9 cellular contexts compared by ENCODE assay signal in genomic region chr22:30602049-30602448, GRCh38. TPM values are rescaled to one million over a fixed set of nuclear protein-coding genes. Genes with fewer than 3 reads are reported as not detected.
DNase-seq lines count a peak whose midpoint lies in the region; ATAC-seq and TF ChIP-seq lines count a peak whose summit lies in the region.
"Had no signal": no experiment of that assay in that cellular context is flagged by ENCODE, and none has a peak within 500 bp of the region (broad histone marks: within the 10 kb centered on the region; RNA-seq: fewer than 3 reads in every experiment).

No MANE protein-coding gene starts in this region.

- H3F3A ChIP-seq in Loucy (ENCODE audit: low read depth), result 0 out of 2 replicates have a peak, but pooled peaks cover 4% of the 10 kb centered on the region

- CTCF ChIA-PET in WTC11 (lab: Charles Lee), result interaction anchor here (0.6 to 2.4 kb wide), 29 partner anchors 11 to 1206 kb away, joined by 3 to 11 read pairs (median 4); partner anchors contain the start of gene PES1

- H3K27me3 ChIP-seq in Loucy (ENCODE audit: insufficient read depth, low read length, poor library complexity, severe bottlenecking), result no peaks in the 10 kb centered on the region
- no peaks in the 10 kb centered on the region for H3K27me3 ChIP-seq in esophagus squamous epithelium

- H3K9me3 Mint-ChIP-seq in WTC11, result peaks cover 7% of the 10 kb centered on the region; the same call in 1 of the 2 replicates

- intact Hi-C loops in esophagus squamous epithelium (cut with DNase I), result no loop called here

- ATAC-seq in WTC11 (peak; percentile 6; the same call in 1 of the 2 replicates), HG03139 (IDR thresholded peaks at IDR 0.05; ENCODE audit: unreplicated experiment) (no peak)

- H3K36me3 Mint-ChIP-seq in WTC11, result no peaks in the 10 kb centered on the region

- no peaks in the 10 kb centered on the region for H3K36me3 ChIP-seq in Loucy (ENCODE audit: insufficient read depth, low read length)
- no peaks in the 10 kb centered on the region for H3K36me3 ChIP-seq in esophagus squamous epithelium

- peaks cover 15% of the 10 kb centered on the region for H3K4me1 Mint-ChIP-seq in WTC11

- no peak overlapping the region for H2AFZ ChIP-seq in Loucy (ENCODE audit: low read length)

- no peak for TF ChIP-seq POLR2A in esophagus squamous epithelium (IDR thresholded peaks at IDR 0.05)

- TF ChIP-seq CTCF in Loucy (conservative IDR thresholded peaks at IDR 0.05; ENCODE audit: low read length) (peak; percentile 55), WTC11 (IDR thresholded peaks at IDR 0.05) (no peak), esophagus squamous epithelium (IDR thresholded peaks at IDR 0.05) (peak in 3 of 6 experiments; percentile 8 to 38 (median 27))

- peak; percentile 61 for DNase-seq in ELR (ENCODE audit: low read depth)
- no peak for DNase-seq in WTC11 (ENCODE audit: low spot score)
- peak; percentile 20 for DNase-seq in medulla oblongata (ENCODE audit: extremely low spot score)
- no peak for DNase-seq in HuH-7 (ENCODE audit: low spot score)
- no peak for DNase-seq in esophagus squamous epithelium (lab: John Stamatoyannopoulos, UW)
- no peak for DNase-seq in activated CD8-positive, alpha-beta memory T cell treated with anti-CD3 and anti-CD28 coated beads for 24 hours
- DNase-seq: amniotic stem cell had no signal

- H3K9ac ChIP-seq in Loucy (ENCODE audit: low read depth, low read length, poor library complexity, severe bottlenecking), result no peak overlapping the region

- 57 to 60% methylated on average over 3 of the region's 3 CpGs for WGBS in esophagus squamous epithelium, 2 donors

- H3K4me2 ChIP-seq in Loucy (ENCODE audit: low read depth, low read length, poor library complexity, severe bottlenecking), result no peak overlapping the region

- H3K27ac Mint-ChIP-seq in WTC11, result peak overlapping the region; percentile 88; the same call in 1 of the 2 replicates

- H3K4me1 ChIP-seq in Loucy (ENCODE audit: insufficient read depth, low read length, poor library complexity, severe bottlenecking), result peaks cover 9% of the 10 kb centered on the region
- H3K4me1 ChIP-seq in esophagus squamous epithelium, result peaks cover 1 to 19% (median 8%) of the 10 kb centered on the region in 3 donors

- no peaks in the 10 kb centered on the region for H3K27me3 Mint-ChIP-seq in WTC11 (ENCODE audit: low read depth)

- H3K4me3 ChIP-seq in Loucy (ENCODE audit: low read length, poor library complexity, severe bottlenecking) (no peak overlapping the region), esophagus squamous epithelium (no peak overlapping the region)

- H3K9me3 ChIP-seq in Loucy (ENCODE audit: insufficient read depth, low read depth, low read length) (no peaks in the 10 kb centered on the region), esophagus squamous epithelium (no peaks in the 10 kb centered on the region)

- POLR2A ChIA-PET in WTC11 (lab: Charles Lee), result no interaction called here

- H3K79me2 ChIP-seq in Loucy (ENCODE audit: insufficient read depth, low read length), result no peaks in the 10 kb centered on the region

- no peak overlapping the region for H3K27ac ChIP-seq in esophagus squamous epithelium

- H3K9me2 ChIP-seq in Loucy (replicated peaks; ENCODE audit: low read depth, low read length), result no peaks in the 10 kb centered on the region

- H3K4me3 Mint-ChIP-seq in WTC11, result no peak overlapping the region

- H4K20me1 ChIP-seq in Loucy (ENCODE audit: insufficient read depth, low read length, poor library complexity, severe bottlenecking), result no peaks in the 10 kb centered on the region

TF ChIP-seq in WTC11, 78 proteins besides CTCF, POLR2A, EP300 and RAD21:
- TF ChIP-seq IRF1 (CRISPR knock-in tag; IDR thresholded peaks at IDR 0.05) (no peak), ZSCAN18 (CRISPR knock-in tag; IDR thresholded peaks at IDR 0.05) (no peak), GRHL2 (CRISPR knock-in tag; IDR thresholded peaks at IDR 0.05; ENCODE audit: insufficient replicate concordance, severe bottlenecking) (no peak), USF2 (CRISPR knock-in tag; IDR thresholded peaks at IDR 0.05) (no peak), AFF4 (CRISPR knock-in tag; IDR thresholded peaks at IDR 0.05; ENCODE audit: borderline replicate concordance) (no peak), USF1 (CRISPR knock-in tag; IDR thresholded peaks at IDR 0.05) (no peak), FOXK1 (CRISPR knock-in tag; IDR thresholded peaks at IDR 0.05) (no peak), ZNF138 (CRISPR knock-in tag; conservative IDR thresholded peaks at IDR 0.05) (no peak), ZNF263 (CRISPR knock-in tag; IDR thresholded peaks at IDR 0.05; ENCODE audit: low read depth) (no peak), TEAD4 (CRISPR knock-in tag; IDR thresholded peaks at IDR 0.05) (no peak), EMX1 (CRISPR knock-in tag; IDR thresholded peaks at IDR 0.05) (no peak), ESRRA (CRISPR knock-in tag; IDR thresholded peaks at IDR 0.05; ENCODE audit: borderline replicate concordance) (no peak), ATF1 (CRISPR knock-in tag; IDR thresholded peaks at IDR 0.05) (no peak), JUN (CRISPR knock-in tag; IDR thresholded peaks at IDR 0.05) (no peak)

RNA-seq across cellular contexts. Expression of gene TCN2, which starts 4.9 kb away (rescaled TPM):
- total RNA-seq in WTC11 (2021), result 34.7 to 39.0 TPM (median 36.7 TPM) in 3 replicates
- total RNA-seq in esophagus squamous epithelium, result 10 to 100 TPM in 2 of 4 donors, 1 to 10 TPM in 2; 1.9 to 20.4 (median 10.4) TPM

RNA-seq across cellular contexts. Expression of gene PES1, which starts 10.3 kb away (rescaled TPM):
- total RNA-seq in WTC11 (2021) (108 to 128 TPM (median 109 TPM) in 3 replicates), esophagus squamous epithelium (10 to 100 TPM; 45.3 to 67.0 (median 58.4) TPM)

RNA-seq across cellular contexts. Expression of gene GAL3ST1, which starts 27.6 kb away (rescaled TPM):
- total RNA-seq in WTC11 (2021) (11.0 to 11.6 TPM (median 11.2 TPM) in 3 replicates), esophagus squamous epithelium (1 to 10 TPM in 2 of 4 donors, not detected in 2; 1.1 to 2.4 TPM)

RNA-seq across cellular contexts. Expression of gene SLC35E4, which starts 33.5 kb away (rescaled TPM):
- total RNA-seq in WTC11 (2021), result 5.2 to 5.5 TPM (median 5.3 TPM) in 3 replicates
- total RNA-seq in esophagus squamous epithelium, result 1 to 10 TPM; 5.5 to 8.3 (median 6.3) TPM

RNA-seq across cellular contexts. Expression of gene SEC14L6, which starts 55.5 kb away (rescaled TPM):
- 1.6 to 2.0 TPM (median 1.7 TPM) in 3 replicates for total RNA-seq in WTC11 (2021)
- under 1 TPM in 1 of 4 donors, not detected in 3; 0.19 TPM for total RNA-seq in esophagus squamous epithelium

Comparison
In these comparisons a context has a peak if more than half of its experiments do, and no peak if none do; other contexts are left out.
1. DNase-seq: peak in ELR (single experiment) and medulla oblongata (single experiment); none in WTC11 (single experiment), HuH-7 (single experiment), esophagus squamous epithelium (single experiment) and activated CD8-positive, alpha-beta memory T cell treated with anti-CD3 and anti-CD28 coated beads for 24 hours (single experiment).